ENCODE assay signal across 8 cellular contexts in the genomic region with DNA sequence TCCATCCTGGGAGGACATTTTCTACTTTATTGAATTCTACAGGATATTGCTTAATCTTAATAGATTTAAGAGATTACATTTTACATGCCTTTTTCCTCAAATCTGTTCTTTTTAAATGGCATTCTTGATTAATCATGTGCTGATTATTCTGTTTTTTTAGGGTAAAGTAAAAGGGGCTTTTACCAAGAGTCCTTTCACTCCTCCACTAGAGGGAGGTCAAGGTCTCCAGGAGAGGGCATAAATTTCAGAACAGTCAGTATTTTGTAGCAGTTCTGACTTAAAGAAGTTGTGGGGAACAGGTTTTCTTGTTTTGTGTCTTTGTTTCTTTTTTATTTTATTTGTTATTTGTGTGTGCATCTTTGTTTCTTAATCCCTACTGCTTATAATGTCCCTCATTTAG. TPM values are rescaled to one million over a fixed set of nuclear protein-coding genes. Genes with fewer than 3 reads are reported as not detected.
DNase-seq lines count a peak whose midpoint lies in the region; ATAC-seq and TF ChIP-seq lines count a peak whose summit lies in the region.

No MANE protein-coding gene starts in this region.

- no peaks in the 10 kb centered on the region for H3K4me1 ChIP-seq in CD4-positive, CD25-positive, alpha-beta regulatory T cell (ENCODE audit: control insufficient read depth, insufficient read depth, low read length, poor library complexity, severe bottlenecking)
- peaks cover 13% of the 10 kb centered on the region for H3K4me1 ChIP-seq in cardiac muscle cell (ENCODE audit: low read depth)
- H3K4me1 ChIP-seq in thyroid gland: peaks cover 0 to 9% of the 10 kb centered on the region in 2 donors

- POLR2A ChIA-PET in HEK293T (lab: Yijun Ruan, JAX): no interaction called here

- H3K27ac ChIP-seq in CD4-positive, CD25-positive, alpha-beta regulatory T cell (ENCODE audit: insufficient read depth, low read length, poor library complexity, severe bottlenecking): peak overlapping the region; percentile 0
- H3K27ac ChIP-seq in cardiac muscle cell (no peak overlapping the region), thyroid gland (no peak overlapping the region)

- no peak overlapping the region for H3K4me3 ChIP-seq in CD4-positive, CD25-positive, alpha-beta regulatory T cell (ENCODE audit: low read depth, low read length)
- H3K4me3 ChIP-seq in cardiac muscle cell: no peak overlapping the region
- H3K4me3 ChIP-seq in thyroid gland (replicated peaks in 1 of 3): no peak overlapping the region

- DNase-seq in CD4-positive, CD25-positive, alpha-beta regulatory T cell: peak in 2 of 3 donors; percentile 22 to 26
- DNase-seq in HEK293T (ENCODE audit: extremely low spot score) (peak; percentile 19), SW480 (ENCODE audit: low spot score) (peak; percentile 2), cardiac muscle cell (ENCODE audit: low read depth in 1 of 2, low spot score in 1 of 2) (peak; percentile 45 to 73), thyroid gland (no peak), GDM1 (lab: John Stamatoyannopoulos, UW) (no peak)
- DNase-seq in stimulated activated CD4-positive, alpha-beta T cell treated with anti-CD3 and anti-CD28 coated beads, Interleukin-15, amount 100 ng/mL, for 24 hours: no peak
- DNase-seq in stimulated activated CD4-positive, alpha-beta T cell treated with anti-CD3 and anti-CD28 coated beads, Interleukin-4, amount 100 ng/mL, for 1 hour: no peak

- H3K27ac Mint-ChIP-seq in CD4-positive, CD25-positive, alpha-beta regulatory T cell: no peak overlapping the region

- TF ChIP-seq CTCF in cardiac muscle cell (IDR thresholded peaks at IDR 0.05; ENCODE audit: low read depth, low read length): peak; percentile 73
- TF ChIP-seq CTCF in thyroid gland (IDR thresholded peaks at IDR 0.05): peak in 4 of 6 experiments; percentile 46 to 58 (median 50)

- peaks cover 95% of the 10 kb centered on the region for H3K36me3 ChIP-seq in CD4-positive, CD25-positive, alpha-beta regulatory T cell (ENCODE audit: control insufficient read depth, insufficient read depth, low read length)
- H3K36me3 ChIP-seq in cardiac muscle cell (peaks cover 60% of the 10 kb centered on the region), thyroid gland (peaks cover 46 to 71% of the 10 kb centered on the region in 2 donors)

- no peaks in the 10 kb centered on the region for H3K27me3 ChIP-seq in CD4-positive, CD25-positive, alpha-beta regulatory T cell (ENCODE audit: control insufficient read depth, insufficient read depth, low read length)
- H3K27me3 ChIP-seq in cardiac muscle cell (no peaks in the 10 kb centered on the region), thyroid gland (no peaks in the 10 kb centered on the region)

- H3K27me3 Mint-ChIP-seq in CD4-positive, CD25-positive, alpha-beta regulatory T cell: no peaks in the 10 kb centered on the region

- H3K4me3 Mint-ChIP-seq in CD4-positive, CD25-positive, alpha-beta regulatory T cell: no peak overlapping the region

- no peak for TF ChIP-seq POLR2A in thyroid gland (IDR thresholded peaks at IDR 0.05)

- CTCF ChIA-PET in HEK293T (lab: Yijun Ruan, JAX): no interaction called here

- no peaks in the 10 kb centered on the region for H3K9me3 Mint-ChIP-seq in CD4-positive, CD25-positive, alpha-beta regulatory T cell

- no peaks in the 10 kb centered on the region for H3K9me3 ChIP-seq in CD4-positive, CD25-positive, alpha-beta regulatory T cell (ENCODE audit: control insufficient read depth in 2 of 2, low read length in 2 of 2)
- H3K9me3 ChIP-seq in cardiac muscle cell (ENCODE audit: low read depth): no peaks in the 10 kb centered on the region
- H3K9me3 ChIP-seq in thyroid gland: no peaks in the 10 kb centered on the region

- intact Hi-C loops in thyroid gland (cut with DNase I): loop anchor here (10.0 kb wide), 1 partner anchor 158 kb away; no protein-coding TSS in a partner anchor

- H3K36me3 Mint-ChIP-seq in CD4-positive, CD25-positive, alpha-beta regulatory T cell: peaks cover 59% of the 10 kb centered on the region

- no peak for ATAC-seq in CD4-positive, CD25-positive, alpha-beta regulatory T cell (ENCODE audit: low read depth in 2 of 2)

- peaks cover 0 to 4% (median 0%) of the 10 kb centered on the region in 4 donors for H3K4me1 Mint-ChIP-seq in CD4-positive, CD25-positive, alpha-beta regulatory T cell

TF ChIP-seq in HEK293T, 16 proteins besides CTCF, POLR2A, EP300 and RAD21:
- TF ChIP-seq ARNT (IDR thresholded peaks at IDR 0.05) (no peak), ZNF384 (IDR thresholded peaks at IDR 0.05) (no peak), NFRKB (IDR thresholded peaks at IDR 0.05) (no peak), TARDBP (IDR thresholded peaks at IDR 0.05) (no peak), HDGF (IDR thresholded peaks at IDR 0.05; ENCODE audit: borderline replicate concordance) (no peak), FOXM1 (IDR thresholded peaks at IDR 0.05; ENCODE audit: borderline replicate concordance) (no peak), BHLHE40 (IDR thresholded peaks at IDR 0.05; ENCODE audit: borderline replicate concordance) (no peak), CTBP1 (IDR thresholded peaks at IDR 0.05; ENCODE audit: borderline replicate concordance) (no peak), SP1 (IDR thresholded peaks at IDR 0.05) (no peak), ELF4 (IDR thresholded peaks at IDR 0.05) (no peak), L3MBTL2 (conservative IDR thresholded peaks at IDR 0.05) (no peak), FOXA1 (IDR thresholded peaks at IDR 0.05) (no peak), SUZ12 (IDR thresholded peaks at IDR 0.05) (no peak), LEF1 (IDR thresholded peaks at IDR 0.05; ENCODE audit: borderline replicate concordance) (no peak), FOXK2 (IDR thresholded peaks at IDR 0.05) (no peak)

RNA-seq across cellular contexts. Expression of gene WDR75, which starts 25.4 kb away (rescaled TPM):
- total RNA-seq in CD4-positive, CD25-positive, alpha-beta regulatory T cell: 45.6 TPM
- polyA plus RNA-seq in CD4-positive, CD25-positive, alpha-beta regulatory T cell: 10 to 100 TPM; 11.6 to 18.6 (median 14.6) TPM
- 14.0 and 23.4 TPM in 2 replicates for total RNA-seq in cardiac muscle cell
- polyA plus RNA-seq in cardiac muscle cell: 22.3 and 38.8 TPM in 2 replicates
- total RNA-seq in thyroid gland: 10 to 100 TPM; 23.0 to 75.2 (median 35.3) TPM

Comparison
In these comparisons a context has a peak if more than half of its experiments do, and no peak if none do; other contexts are left out.
1. DNase-seq: peak in CD4-positive, CD25-positive, alpha-beta regulatory T cell (2 of 3), HEK293T (single experiment), SW480 (single experiment) and cardiac muscle cell (2 of 2); none in thyroid gland (0 of 2), stimulated activated CD4-positive, alpha-beta T cell treated with anti-CD3 and anti-CD28 coated beads, Interleukin-15, amount 100 ng/mL, for 24 hours (single experiment), GDM1 (single experiment) and stimulated activated CD4-positive, alpha-beta T cell treated with anti-CD3 and anti-CD28 coated beads, Interleukin-4, amount 100 ng/mL, for 1 hour (single experiment).